Comparison of ENCODE assay signal across 9 cellular contexts in the genomic region with DNA sequence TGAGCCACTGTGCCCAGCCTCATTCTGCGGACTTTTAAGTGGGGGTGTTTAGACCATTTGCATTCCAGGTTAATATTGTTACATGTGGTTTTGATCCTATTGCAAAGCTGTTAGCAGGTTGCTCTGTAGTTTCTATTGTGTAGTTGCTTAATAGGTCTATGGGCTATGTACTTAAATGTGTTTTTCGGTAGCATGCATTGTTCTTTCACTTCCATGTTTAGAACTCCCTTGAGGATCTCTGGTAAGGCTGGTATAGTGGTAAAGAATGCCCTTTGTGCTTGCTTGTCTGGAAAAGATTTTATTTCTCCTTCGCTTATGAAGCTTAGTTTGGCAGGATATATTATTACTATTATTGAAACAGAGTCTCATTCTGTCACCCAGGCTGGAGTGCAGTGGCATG. TPM values are rescaled to one million over a fixed set of nuclear protein-coding genes. Genes with fewer than 3 reads are reported as not detected.
"Had no signal": no experiment of that assay in that cellular context is flagged by ENCODE, and none has a peak within 500 bp of the region (broad histone marks: within the 10 kb centered on the region; RNA-seq: fewer than 3 reads in every experiment).

No MANE protein-coding gene starts in this region.

- ATAC-seq: HepG2 had no signal

- H2AFZ ChIP-seq: GM23248 had no signal

- H3K4me3 ChIP-seq: GM23248 had no signal

- H3K4me3 Mint-ChIP-seq: H9, IgD-negative memory B cell had no signal

- H3K27ac ChIP-seq: GM23248, HL-60 had no signal

- H3K27ac Mint-ChIP-seq: H9 had no signal

- H3K9ac ChIP-seq: GM23248 had no signal

- DNase-seq: GM23248, GOT3, H9, HCEC 1CT, KBM-7 had no signal

- FAIRE-seq: HepG2 had no signal

- H3K4me1 Mint-ChIP-seq: H9 had no signal

- H3K27me3 Mint-ChIP-seq: IgD-negative memory B cell had no signal

RNA-seq across cellular contexts. Expression of gene LRRD1, which starts 13.4 kb away (rescaled TPM):
- total RNA-seq: GM23248, H9, HepG2, HT1080 had no signal
- polyA plus RNA-seq: GM23248, IgD-negative memory B cell had no signal
